ENCODE assay signal across 1 cellular context in the genomic region with DNA sequence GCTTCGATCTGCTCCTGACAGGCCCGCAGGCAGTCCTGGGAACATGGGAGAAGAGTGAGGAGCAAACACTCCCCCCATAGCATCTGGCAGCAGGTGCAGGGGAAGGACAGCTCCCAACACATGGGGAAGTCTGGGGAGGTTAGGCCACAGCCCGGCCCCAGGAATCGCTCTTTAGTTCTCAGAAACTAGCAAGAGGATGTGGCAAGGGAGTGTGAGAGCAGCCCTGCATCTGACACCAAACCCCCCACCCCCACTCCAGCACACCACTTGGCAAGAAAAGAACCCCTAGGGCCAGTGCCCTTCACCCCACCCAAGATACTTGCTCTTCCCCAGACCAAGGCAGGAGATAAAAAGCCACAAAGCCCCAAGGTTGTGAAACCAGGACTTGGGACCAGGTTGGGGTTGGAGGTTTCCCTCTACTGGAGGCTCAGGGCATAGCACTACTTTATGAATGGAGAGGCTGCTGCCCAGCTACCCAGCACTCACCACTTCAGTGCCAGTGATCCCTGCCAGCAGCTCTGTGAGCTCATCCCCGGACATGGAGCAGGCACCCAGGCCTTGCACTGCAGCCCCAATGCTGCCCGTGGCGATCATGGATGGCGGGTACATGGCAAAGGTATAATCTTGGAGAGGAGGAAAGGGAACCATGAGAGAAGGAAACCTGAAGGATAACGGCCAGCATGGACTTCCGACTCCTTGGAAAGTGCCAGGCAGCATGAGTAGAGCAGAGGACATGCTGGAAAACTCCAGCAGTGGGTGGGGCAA.
TF ChIP-seq lines count a peak whose summit lies in the region.

No MANE protein-coding gene starts in this region.

TF ChIP-seq in GM12878, 131 proteins besides CTCF, POLR2A, EP300 and RAD21:
- TF ChIP-seq EGR1 (IDR thresholded peaks at IDR 0.05; ENCODE audit: borderline replicate concordance in 1 of 2, low read depth in 2 of 2, low read length in 2 of 2), result no peak
- peak; percentile 47; the same call in 1 of the 2 replicates for TF ChIP-seq IRF4 (IDR thresholded peaks at IDR 0.05; ENCODE audit: low read depth, low read length)
- 0 out of 2 replicates have a peak, but pooled peaks have one; percentile 11 for TF ChIP-seq NR2F1 (conservative IDR thresholded peaks at IDR 0.05)
- no peak for TF ChIP-seq ZNF622 (IDR thresholded peaks at IDR 0.05)
- TF ChIP-seq YY1 (IDR thresholded peaks at IDR 0.05; ENCODE audit: low read depth, low read length), result peak; percentile 51; the same call in 1 of the 2 replicates
- 0 out of 2 replicates have a peak, but pooled peaks have one; percentile 26 for TF ChIP-seq DPF2 (IDR thresholded peaks at IDR 0.05)
- TF ChIP-seq IKZF1 (conservative IDR thresholded peaks at IDR 0.05), result 0 out of 2 replicates have a peak, but pooled peaks have one; percentile 58
- TF ChIP-seq NBN (IDR thresholded peaks at IDR 0.05), result no peak
- TF ChIP-seq, protein P1, sequence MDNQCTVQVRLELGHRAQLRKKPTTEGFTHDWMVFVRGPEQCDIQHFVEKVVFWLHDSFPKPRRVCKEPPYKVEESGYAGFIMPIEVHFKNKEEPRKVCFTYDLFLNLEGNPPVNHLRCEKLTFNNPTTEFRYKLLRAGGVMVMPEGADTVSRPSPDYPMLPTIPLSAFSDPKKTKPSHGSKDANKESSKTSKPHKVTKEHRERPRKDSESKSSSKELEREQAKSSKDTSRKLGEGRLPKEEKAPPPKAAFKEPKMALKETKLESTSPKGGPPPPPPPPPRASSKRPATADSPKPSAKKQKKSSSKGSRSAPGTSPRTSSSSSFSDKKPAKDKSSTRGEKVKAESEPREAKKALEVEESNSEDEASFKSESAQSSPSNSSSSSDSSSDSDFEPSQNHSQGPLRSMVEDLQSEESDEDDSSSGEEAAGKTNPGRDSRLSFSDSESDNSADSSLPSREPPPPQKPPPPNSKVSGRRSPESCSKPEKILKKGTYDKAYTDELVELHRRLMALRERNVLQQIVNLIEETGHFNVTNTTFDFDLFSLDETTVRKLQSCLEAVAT (IDR thresholded peaks at IDR 0.05), result peak; percentile 47; the same call in 1 of the 2 replicates
- 0 out of 2 replicates have a peak, but pooled peaks have one; percentile 5 for TF ChIP-seq BCL11A (IDR thresholded peaks at IDR 0.05; ENCODE audit: low read depth, low read length)
- TF ChIP-seq RUNX3 (IDR thresholded peaks at IDR 0.05; ENCODE audit: low read length), result peak; percentile 86
- TF ChIP-seq CHD2 (IDR thresholded peaks at IDR 0.05; ENCODE audit: borderline replicate concordance, low read depth, low read length), result 0 out of 2 replicates have a peak, but pooled peaks have one; percentile 49
- no peak for TF ChIP-seq TARDBP (IDR thresholded peaks at IDR 0.05; ENCODE audit: borderline replicate concordance)
- TF ChIP-seq STAT1 (conservative IDR thresholded peaks at IDR 0.05), result no peak
- 0 out of 2 replicates have a peak, but pooled peaks have one; percentile 25 for TF ChIP-seq GATAD2B (conservative IDR thresholded peaks at IDR 0.05; ENCODE audit: low read depth)
- no peak for TF ChIP-seq ZBED1 (IDR thresholded peaks at IDR 0.05; ENCODE audit: borderline replicate concordance)
- TF ChIP-seq IKZF2 (IDR thresholded peaks at IDR 0.05), result peak; percentile 40 to 54; a peak in 2 of 4 replicates
- peak; percentile 42 to 60; a peak in 2 of 4 replicates for TF ChIP-seq BHLHE40 (IDR thresholded peaks at IDR 0.05; ENCODE audit: borderline replicate concordance in 1 of 2, low read depth in 2 of 2, low read length in 1 of 2)
- TF ChIP-seq FOS (IDR thresholded peaks at IDR 0.05; ENCODE audit: borderline replicate concordance, extremely low read depth, insufficient read length), result no peak
- peak; percentile 57; the same call in 1 of the 2 replicates for TF ChIP-seq EED (IDR thresholded peaks at IDR 0.05; ENCODE audit: low read depth)
- TF ChIP-seq SMAD1 (IDR thresholded peaks at IDR 0.05; ENCODE audit: low read depth, partially characterized antibody), result no peak
- TF ChIP-seq MEF2B (IDR thresholded peaks at IDR 0.05; ENCODE audit: partially characterized antibody, poor library complexity, severe bottlenecking), result no peak
- TF ChIP-seq, protein P2, sequence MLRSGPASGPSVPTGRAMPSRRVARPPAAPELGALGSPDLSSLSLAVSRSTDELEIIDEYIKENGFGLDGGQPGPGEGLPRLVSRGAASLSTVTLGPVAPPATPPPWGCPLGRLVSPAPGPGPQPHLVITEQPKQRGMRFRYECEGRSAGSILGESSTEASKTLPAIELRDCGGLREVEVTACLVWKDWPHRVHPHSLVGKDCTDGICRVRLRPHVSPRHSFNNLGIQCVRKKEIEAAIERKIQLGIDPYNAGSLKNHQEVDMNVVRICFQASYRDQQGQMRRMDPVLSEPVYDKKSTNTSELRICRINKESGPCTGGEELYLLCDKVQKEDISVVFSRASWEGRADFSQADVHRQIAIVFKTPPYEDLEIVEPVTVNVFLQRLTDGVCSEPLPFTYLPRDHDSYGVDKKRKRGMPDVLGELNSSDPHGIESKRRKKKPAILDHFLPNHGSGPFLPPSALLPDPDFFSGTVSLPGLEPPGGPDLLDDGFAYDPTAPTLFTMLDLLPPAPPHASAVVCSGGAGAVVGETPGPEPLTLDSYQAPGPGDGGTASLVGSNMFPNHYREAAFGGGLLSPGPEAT (IDR thresholded peaks at IDR 0.05; ENCODE audit: low read depth), result 0 out of 2 replicates have a peak, but pooled peaks have one; percentile 31
- peak; percentile 71 for TF ChIP-seq SMC3 (IDR thresholded peaks at IDR 0.05; ENCODE audit: borderline replicate concordance, low read length)
- no peak for TF ChIP-seq HSF1 (IDR thresholded peaks at IDR 0.05; ENCODE audit: low read depth, low read length)
